Comparison of ENCODE assay signal across 33 cellular contexts in genomic region chr3:66019896-66020295, GRCh38. TPM values are rescaled to one million over a fixed set of nuclear protein-coding genes. Genes with fewer than 3 reads are reported as not detected.
"Had no signal": no experiment of that assay in that cellular context is flagged by ENCODE, and none has a peak within 500 bp of the region (broad histone marks: within the 10 kb centered on the region; RNA-seq: fewer than 3 reads in every experiment).

No MANE protein-coding gene starts in this region.

- ATAC-seq: activated CD4-positive, alpha-beta T cell treated with anti-CD3 and anti-CD28 coated beads for 36 hours; activated CD4-positive, CD25-positive, alpha-beta regulatory T cell treated with anti-CD3 and anti-CD28 coated beads, Interleukin-2, amount 50 U/mL, for 24 hours; activated CD8-positive, alpha-beta T cell treated with anti-CD3 and anti-CD28 coated beads, Interleukin-2, amount 10 ng/mL, durations not matched to agents 7 days and 5 days; PC-3; WTC11 had no signal

- H3K27me3 ChIP-seq: ascending aorta, breast epithelium, MG63, Peyer's patch had no signal

- DNase-seq: activated CD4-positive, alpha-beta T cell treated with anti-CD3 and anti-CD28 coated beads for 36 hours; activated CD4-positive, alpha-beta T cell treated with anti-CD3 and anti-CD28 coated beads, Interleukin-2, amount 10 ng/mL, durations not matched to agents 7 days and 5 days; activated CD4-positive, alpha-beta T cell treated with anti-CD3 and anti-CD28 coated beads, Interleukin-2, amount 50 U/mL, for 48 hours; activated CD8-positive, alpha-beta T cell treated with anti-CD3 and anti-CD28 coated beads, Interleukin-2, amount 10 ng/mL, durations not matched to agents 7 days and 5 days; activated gamma-delta T cell; activated naive CD4-positive, alpha-beta T cell treated with Interleukin-2 at 50 U/mL for 16 hours; activated naive CD8-positive, alpha-beta T cell treated with anti-CD3 and anti-CD28 coated beads, Interleukin-2, amount 10 ng/mL, durations not matched to agents 7 days and 5 days; activated T-cell treated with anti-CD3 and anti-CD28 coated beads, Interleukin-2, amount 50 U/mL, for 24 hours; amygdala; central memory CD4-positive, alpha-beta T cell; Kasumi-1; KG1; MG63; NCI-H1048; NCI-H1436 treated with DMSO at 0.1 percent for 48 hours; NCI-H187; NCI-H2029 treated with DMSO at 0.1 percent for 48 hours; NCI-H2107; NCI-H2171; NCI-H510A; NCI-H748 treated with DMSO at 0.1 percent for 48 hours; NK-92 treated with Interleukin-12 subunit alpha and Interleukin-12 subunit beta, amount 100 ng/mL, for 24 hours; PC-3; Peyer's patch; RPMI8226; SW 1271; T-helper 1 cell; T-helper 2 cell; T-helper 9 cell had no signal

- H3K9me3 ChIP-seq: ascending aorta, breast epithelium, MG63, Peyer's patch had no signal

- H3K4me3 ChIP-seq: ascending aorta, breast epithelium, MG63, Peyer's patch had no signal

- H3K27ac ChIP-seq: ascending aorta, breast epithelium, Peyer's patch had no signal

- H3K36me3 ChIP-seq: ascending aorta, breast epithelium, MG63, Peyer's patch had no signal

RNA-seq across cellular contexts. Expression of gene MAGI1, which starts 18.8 kb away (rescaled TPM):
- total RNA-seq: activated CD8-positive, alpha-beta T cell treated with anti-CD3 and anti-CD28 coated beads, Interleukin-2, amount 10 ng/mL, durations not matched to agents 7 days and 5 days; activated naive CD8-positive, alpha-beta T cell treated with anti-CD3 and anti-CD28 coated beads, Interleukin-2, amount 10 ng/mL, durations not matched to agents 7 days and 5 days had no signal
